Comparison of ENCODE assay signal across 14 cellular contexts in the genomic region with DNA sequence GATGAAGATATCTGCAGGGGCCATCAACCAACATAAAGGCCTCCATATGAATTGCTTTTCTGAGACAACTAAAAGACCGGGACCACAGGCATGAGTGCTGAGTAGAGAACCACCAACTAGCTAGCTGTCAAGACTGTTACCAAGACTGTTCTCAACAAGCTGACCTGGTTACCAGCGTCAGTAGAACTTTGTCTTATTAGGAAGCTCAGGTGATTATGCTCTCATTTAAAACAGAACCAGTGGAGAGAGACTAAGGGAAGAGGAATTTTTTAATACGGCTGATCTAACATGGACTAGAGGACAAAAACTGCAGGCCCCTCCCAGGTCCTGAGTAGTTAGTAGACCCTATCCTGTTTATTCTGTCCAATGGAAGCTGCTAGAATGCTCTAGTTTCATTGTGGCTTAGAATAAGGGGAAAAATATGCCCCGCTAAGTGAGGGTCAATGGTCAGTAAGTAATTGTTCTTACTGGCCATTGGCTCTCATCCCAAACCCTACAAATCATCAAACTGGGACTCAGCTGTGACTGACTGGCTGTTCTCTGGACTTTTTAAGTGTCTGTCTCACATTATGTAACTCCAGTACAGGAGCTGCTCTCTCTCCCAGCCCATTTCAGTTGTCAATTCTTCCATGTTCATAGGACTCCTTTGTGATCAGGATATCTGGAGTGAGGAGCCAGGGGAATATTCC. TPM values are rescaled to one million over a fixed set of nuclear protein-coding genes. Genes with fewer than 3 reads are reported as not detected.
DNase-seq lines count a peak whose midpoint lies in the region; ATAC-seq and TF ChIP-seq lines count a peak whose summit lies in the region.
"Had no signal": no experiment of that assay in that cellular context is flagged by ENCODE, and none has a peak within 500 bp of the region (broad histone marks: within the 10 kb centered on the region; RNA-seq: fewer than 3 reads in every experiment).

No MANE protein-coding gene starts in this region.

- H3K9me3 Mint-ChIP-seq in naive B cell: no peaks in the 10 kb centered on the region

- no peak for ATAC-seq in naive B cell (ENCODE audit: low read depth in 2 of 2)
- ATAC-seq in GM19452 (IDR thresholded peaks at IDR 0.05; ENCODE audit: unreplicated experiment): no peak
- ATAC-seq: esophagus mucosa had no signal

- intact Hi-C loops in lower leg skin (cut with DNase I; ENCODE audit: low total_unique reads): no loop called here

- 78 to 81% methylated on average over 4 of the region's 4 CpGs for WGBS in lower leg skin, 2 donors

- TF ChIP-seq POLR2A in lower leg skin (IDR thresholded peaks at IDR 0.05): no peak

- H3K27ac ChIP-seq in 22Rv1: peak overlapping the region; percentile 24; the same call in 1 of the 2 replicates
- H3K27ac ChIP-seq: thoracic aorta had no signal

- peak overlapping the region in 2 of 8 donors; percentile 54 to 78 for H3K4me3 Mint-ChIP-seq in naive B cell

- TF ChIP-seq CTCF in 22Rv1 (IDR thresholded peaks at IDR 0.05): no peak
- TF ChIP-seq CTCF in fibroblast of pulmonary artery (IDR thresholded peaks at IDR 0.05; ENCODE audit: low read length, missing control alignments): no peak
- no peak for TF ChIP-seq CTCF in lower leg skin (IDR thresholded peaks at IDR 0.05)

- H3K36me3 Mint-ChIP-seq in naive B cell: peaks cover 0 to 10% of the 10 kb centered on the region in 2 donors

- peak overlapping the region; percentile 24 to 96 (median 67) for H3K27ac Mint-ChIP-seq in naive B cell

- no peak overlapping the region for H3K4me3 ChIP-seq in fibroblast of pulmonary artery (replicated peaks; ENCODE audit: low read depth, low read length)
- H3K4me3 ChIP-seq in lower leg skin (ENCODE audit: low read depth, poor library complexity, severe bottlenecking): no peak overlapping the region
- H3K4me3 ChIP-seq: thoracic aorta had no signal

- H3K4me1 Mint-ChIP-seq in naive B cell: peaks cover 20 to 37% (median 35%) of the 10 kb centered on the region in 3 donors

- DNase-seq in LHCN-M2 (ENCODE audit: low read depth) (peak; percentile 22), fibroblast of pulmonary artery (ENCODE audit: low read depth) (peak; percentile 8), naive B cell (no peak), lower leg skin (ENCODE audit: low spot score in 2 of 2) (no peak), NCI-H774 (lab: John Stamatoyannopoulos, UW) (no peak), NCI-H2227 (lab: John Stamatoyannopoulos, UW; ENCODE audit: unreplicated experiment) (no peak)
- DNase-seq: AML-193, GDM1, NCI-H1048, NCI-H524 had no signal

- no peaks in the 10 kb centered on the region for H3K27me3 Mint-ChIP-seq in naive B cell

RNA-seq across cellular contexts. Expression of a gene that starts 3.8 kb away (rescaled TPM):
- 133 and 177 TPM in 2 replicates for total RNA-seq in LHCN-M2 (2014; rRNA removed)
- polyA plus RNA-seq in LHCN-M2 (2012): 493 TPM
- polyA plus RNA-seq in naive B cell (ENCODE audit: low read depth in 6 of 6): 100 to 1,000 TPM; 216 to 265 (median 253) TPM
- total RNA-seq in lower leg skin: 100 to 1,000 TPM; 162 to 232 (median 193) TPM

RNA-seq across cellular contexts. Expression of a gene that starts 46.1 kb away (rescaled TPM):
- total RNA-seq in LHCN-M2 (2014; rRNA removed): 41.0 and 44.2 TPM in 2 replicates
- polyA plus RNA-seq in LHCN-M2 (2012): 72.0 TPM
- 1 to 10 TPM in 4 of 6 donors, under 1 TPM in 2; 0.49 to 3.5 (median 1.8) TPM for polyA plus RNA-seq in naive B cell (ENCODE audit: low read depth in 6 of 6)
- 100 to 1,000 TPM; 127 to 293 (median 147) TPM for total RNA-seq in lower leg skin

Comparison
In these comparisons a context has a peak if more than half of its experiments do, and no peak if none do; other contexts are left out.
1. DNase-seq: peak in LHCN-M2 (single experiment) and fibroblast of pulmonary artery (single experiment); none in naive B cell (single experiment), lower leg skin (0 of 2), NCI-H774 (single experiment) and NCI-H2227 (single experiment).